Comparison of ENCODE assay signal across 7 cellular contexts in genomic region chr10:80186364-80187012, GRCh38. TPM values are rescaled to one million over a fixed set of nuclear protein-coding genes. Genes with fewer than 3 reads are reported as not detected.
DNase-seq lines count a peak whose midpoint lies in the region; ATAC-seq and TF ChIP-seq lines count a peak whose summit lies in the region.

No MANE protein-coding gene starts in this region.

- H3K36me3 Mint-ChIP-seq in activated T-cell treated with anti-CD3 and anti-CD28 coated beads, Interleukin-2, amount 50 U/mL, for 4 hours (ENCODE audit: insufficient read depth), result peaks cover 11% of the 10 kb centered on the region
- peaks cover 22% of the 10 kb centered on the region for H3K36me3 Mint-ChIP-seq in stimulated activated naive CD8-positive, alpha-beta T cell treated with anti-CD3 and anti-CD28 coated beads, Interleukin-15, Interleukin-2, amounts not matched to agents 100 ng/mL and 50 ng/mL, for 24 hours (ENCODE audit: low read depth)
- no peaks in the 10 kb centered on the region for H3K36me3 Mint-ChIP-seq in nephron progenitor cell (ENCODE audit: low read depth)

- H3K4me1 ChIP-seq in right cardiac atrium (ENCODE audit: control insufficient read depth, insufficient read depth, low read length) (peaks cover 47% of the 10 kb centered on the region), mucosa of descending colon (ENCODE audit: low read depth) (peaks cover 47% of the 10 kb centered on the region)

- H3K4me1 Mint-ChIP-seq in activated T-cell treated with anti-CD3 and anti-CD28 coated beads, Interleukin-2, amount 50 U/mL, for 4 hours (ENCODE audit: low read depth), result peaks cover 84% of the 10 kb centered on the region
- H3K4me1 Mint-ChIP-seq in stimulated activated naive CD8-positive, alpha-beta T cell treated with anti-CD3 and anti-CD28 coated beads, Interleukin-15, Interleukin-2, amounts not matched to agents 100 ng/mL and 50 ng/mL, for 24 hours (ENCODE audit: low read depth), result peaks cover 84% of the 10 kb centered on the region
- peaks cover 18% of the 10 kb centered on the region for H3K4me1 Mint-ChIP-seq in nephron progenitor cell

- H3K9me3 ChIP-seq in right cardiac atrium (ENCODE audit: control insufficient read depth, low read length), result no peaks in the 10 kb centered on the region
- no peaks in the 10 kb centered on the region for H3K9me3 ChIP-seq in mucosa of descending colon
- H3K9me3 ChIP-seq in WERI-Rb-1 (ENCODE audit: severe bottlenecking), result no peaks in the 10 kb centered on the region

- TF ChIP-seq CTCF in mucosa of descending colon (IDR thresholded peaks at IDR 0.05), result no peak
- no peak for TF ChIP-seq CTCF in WERI-Rb-1 (IDR thresholded peaks at IDR 0.05; ENCODE audit: low read depth, low read length)
- TF ChIP-seq CTCF in nephron progenitor cell (IDR thresholded peaks at IDR 0.05), result no peak

- H3K36me3 ChIP-seq in mucosa of descending colon (ENCODE audit: low read depth) (no peaks in the 10 kb centered on the region), WERI-Rb-1 (no peaks in the 10 kb centered on the region; the same call in 1 of the 2 replicates)

- H3K27ac Mint-ChIP-seq in stimulated activated naive CD8-positive, alpha-beta T cell treated with anti-CD3 and anti-CD28 coated beads, Interleukin-15, Interleukin-2, amounts not matched to agents 100 ng/mL and 50 ng/mL, for 24 hours, result peak overlapping the region; percentile 86
- no peak overlapping the region for H3K27ac Mint-ChIP-seq in nephron progenitor cell

- H3K4me3 ChIP-seq in right cardiac atrium (ENCODE audit: low read length) (no peak overlapping the region), mucosa of descending colon (no peak overlapping the region), WERI-Rb-1 (ENCODE audit: low read depth, low read length) (no peak overlapping the region)

- WGBS in right cardiac atrium, result 62% methylated on average over 13 of the region's 13 CpGs

- H3K27me3 ChIP-seq in right cardiac atrium (ENCODE audit: control insufficient read depth, insufficient read depth) (no peaks in the 10 kb centered on the region), WERI-Rb-1 (ENCODE audit: insufficient read depth, low read depth, severe bottlenecking) (no peaks in the 10 kb centered on the region)

- H3K9me3 Mint-ChIP-seq in activated T-cell treated with anti-CD3 and anti-CD28 coated beads, Interleukin-2, amount 50 U/mL, for 4 hours, result no peaks in the 10 kb centered on the region
- H3K9me3 Mint-ChIP-seq in stimulated activated naive CD8-positive, alpha-beta T cell treated with anti-CD3 and anti-CD28 coated beads, Interleukin-15, Interleukin-2, amounts not matched to agents 100 ng/mL and 50 ng/mL, for 24 hours, result no peaks in the 10 kb centered on the region
- H3K9me3 Mint-ChIP-seq in nephron progenitor cell, result no peaks in the 10 kb centered on the region

- H3K27me3 Mint-ChIP-seq in activated T-cell treated with anti-CD3 and anti-CD28 coated beads, Interleukin-2, amount 50 U/mL, for 4 hours (ENCODE audit: low read depth), result no peaks in the 10 kb centered on the region
- H3K27me3 Mint-ChIP-seq in stimulated activated naive CD8-positive, alpha-beta T cell treated with anti-CD3 and anti-CD28 coated beads, Interleukin-15, Interleukin-2, amounts not matched to agents 100 ng/mL and 50 ng/mL, for 24 hours, result no peaks in the 10 kb centered on the region
- peaks cover 7% of the 10 kb centered on the region for H3K27me3 Mint-ChIP-seq in nephron progenitor cell (ENCODE audit: low read depth, poor library complexity)

- intact Hi-C loops in right cardiac atrium (cut with DNase I) (no loop called here), mucosa of descending colon (cut with DNase I, micrococcal nuclease) (no loop called here)

- H3K4me3 Mint-ChIP-seq in activated T-cell treated with anti-CD3 and anti-CD28 coated beads, Interleukin-2, amount 50 U/mL, for 4 hours, result peak overlapping the region; percentile 13
- peak overlapping the region; percentile 66 for H3K4me3 Mint-ChIP-seq in stimulated activated naive CD8-positive, alpha-beta T cell treated with anti-CD3 and anti-CD28 coated beads, Interleukin-15, Interleukin-2, amounts not matched to agents 100 ng/mL and 50 ng/mL, for 24 hours
- no peak overlapping the region for H3K4me3 Mint-ChIP-seq in nephron progenitor cell

- DNase-seq in NCI-H2029 treated with DMSO at 0.1 percent for 48 hours (lab: John Stamatoyannopoulos, UW), result peak; percentile 55
- DNase-seq in activated T-cell treated with anti-CD3 and anti-CD28 coated beads, Interleukin-2, amount 50 U/mL, for 4 hours, result no peak
- DNase-seq in right cardiac atrium, result peak; percentile 59 to 83 (median 80)
- no peak for DNase-seq in mucosa of descending colon
- no peak for DNase-seq in WERI-Rb-1
- no peak for DNase-seq in nephron progenitor cell

- peak; percentile 24 to 54 for ATAC-seq in activated T-cell treated with anti-CD3 and anti-CD28 coated beads, Interleukin-2, amount 50 U/mL, for 4 hours
- ATAC-seq in right cardiac atrium, result peak; percentile 82 to 84
- ATAC-seq in mucosa of descending colon, result no peak

- H3K27ac ChIP-seq in right cardiac atrium (ENCODE audit: low read length) (peak overlapping the region; percentile 79), WERI-Rb-1 (no peak overlapping the region)

RNA-seq across cellular contexts. Expression of gene ANXA11, which starts 18.8 kb away (rescaled TPM):
- 100 to 1,000 TPM; 157 to 161 (median 158) TPM for total RNA-seq in activated T-cell treated with anti-CD3 and anti-CD28 coated beads, Interleukin-2, amount 50 U/mL, for 4 hours
- total RNA-seq in right cardiac atrium (100 to 1,000 TPM; 371 to 451 (median 403) TPM), mucosa of descending colon (100 to 1,000 TPM; 252 to 424 (median 367) TPM)
- polyA plus RNA-seq in right cardiac atrium, result 232 TPM

RNA-seq across cellular contexts. Expression of gene PLAC9, which starts 54.0 kb away (rescaled TPM):
- not detected for total RNA-seq in activated T-cell treated with anti-CD3 and anti-CD28 coated beads, Interleukin-2, amount 50 U/mL, for 4 hours
- total RNA-seq in right cardiac atrium, result 10 to 100 TPM; 47.5 to 92.2 (median 61.2) TPM
- polyA plus RNA-seq in right cardiac atrium, result 78.6 TPM
- total RNA-seq in mucosa of descending colon, result 10 to 100 TPM in 2 of 3 donors, 1 to 10 TPM in 1; 3.2 to 15.1 (median 11.8) TPM

Comparison
In these comparisons a context has a peak if more than half of its experiments do, and no peak if none do; other contexts are left out.
1. DNase-seq: peak in NCI-H2029 treated with DMSO at 0.1 percent for 48 hours (single experiment) and right cardiac atrium (3 of 3); none in activated T-cell treated with anti-CD3 and anti-CD28 coated beads, Interleukin-2, amount 50 U/mL, for 4 hours (single experiment), mucosa of descending colon (0 of 3), WERI-Rb-1 (single experiment) and nephron progenitor cell (single experiment).